In the genomic region with DNA sequence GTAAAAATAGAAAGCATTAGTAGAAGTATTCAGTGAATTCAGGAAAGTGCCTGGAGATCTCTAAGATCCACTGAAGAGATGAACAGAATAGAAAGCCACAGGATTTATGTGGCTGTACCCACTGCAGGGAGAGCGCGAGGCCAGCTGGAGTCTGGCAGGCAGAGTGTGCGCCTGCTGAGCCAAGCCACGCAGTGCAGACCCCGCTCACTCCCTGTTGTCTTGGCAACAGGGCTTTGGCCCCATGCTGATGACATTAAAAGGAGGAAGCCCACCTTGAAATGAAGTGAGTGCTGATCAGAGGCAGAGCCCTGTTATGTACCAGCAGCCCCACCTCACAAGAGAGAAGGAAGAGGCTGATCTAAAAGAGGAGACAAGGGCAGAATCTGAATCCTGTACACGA, we compare ENCODE assay signal across 1 cellular context.
TF ChIP-seq lines count a peak whose summit lies in the region.

No MANE protein-coding gene starts in this region.

TF ChIP-seq in K562, 482 proteins besides CTCF, POLR2A, EP300 and RAD21 (continued from another document):
- TF ChIP-seq, protein P1, sequence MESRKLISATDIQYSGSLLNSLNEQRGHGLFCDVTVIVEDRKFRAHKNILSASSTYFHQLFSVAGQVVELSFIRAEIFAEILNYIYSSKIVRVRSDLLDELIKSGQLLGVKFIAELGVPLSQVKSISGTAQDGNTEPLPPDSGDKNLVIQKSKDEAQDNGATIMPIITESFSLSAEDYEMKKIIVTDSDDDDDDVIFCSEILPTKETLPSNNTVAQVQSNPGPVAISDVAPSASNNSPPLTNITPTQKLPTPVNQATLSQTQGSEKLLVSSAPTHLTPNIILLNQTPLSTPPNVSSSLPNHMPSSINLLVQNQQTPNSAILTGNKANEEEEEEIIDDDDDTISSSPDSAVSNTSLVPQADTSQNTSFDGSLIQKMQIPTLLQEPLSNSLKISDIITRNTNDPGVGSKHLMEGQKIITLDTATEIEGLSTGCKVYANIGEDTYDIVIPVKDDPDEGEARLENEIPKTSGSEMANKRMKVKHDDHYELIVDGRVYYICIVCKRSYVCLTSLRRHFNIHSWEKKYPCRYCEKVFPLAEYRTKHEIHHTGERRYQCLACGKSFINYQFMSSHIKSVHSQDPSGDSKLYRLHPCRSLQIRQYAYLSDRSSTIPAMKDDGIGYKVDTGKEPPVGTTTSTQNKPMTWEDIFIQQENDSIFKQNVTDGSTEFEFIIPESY (CRISPR knock-in tag; IDR thresholded peaks at IDR 0.05) = no peak
- TF ChIP-seq, protein P2, sequence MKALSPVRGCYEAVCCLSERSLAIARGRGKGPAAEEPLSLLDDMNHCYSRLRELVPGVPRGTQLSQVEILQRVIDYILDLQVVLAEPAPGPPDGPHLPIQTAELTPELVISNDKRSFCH (CRISPR knock-in tag; IDR thresholded peaks at IDR 0.05) = no peak
- TF ChIP-seq, protein P2 (tag; IDR thresholded peaks at IDR 0.05) = no peak
